Comparison of ENCODE assay signal across 25 cellular contexts in genomic region chr14:64766430-64767151, GRCh38.
DNase-seq lines count a peak whose midpoint lies in the region; ATAC-seq and TF ChIP-seq lines count a peak whose summit lies in the region.
"Had no signal": no experiment of that assay in that cellular context is flagged by ENCODE, and none has a peak within 500 bp of the region (broad histone marks: within the 10 kb centered on the region; RNA-seq: fewer than 3 reads in every experiment).

No MANE protein-coding gene starts in this region.

- TF ChIP-seq CTCF in PC-9 (conservative IDR thresholded peaks at IDR 0.05) (no peak), endodermal cell (conservative IDR thresholded peaks at IDR 0.05) (peak; percentile 57), progenitor cell of endocrine pancreas (IDR thresholded peaks at IDR 0.05; ENCODE audit: unreplicated experiment) (peak; percentile 14)
- TF ChIP-seq CTCF in activated CD8-positive, alpha-beta T cell treated with anti-CD3 and anti-CD28 coated beads for 36 hours (IDR thresholded peaks at IDR 0.05): no peak

- peaks cover 19% of the 10 kb centered on the region for H3F3A ChIP-seq in PC-9 (ENCODE audit: insufficient read depth, low read depth)

- H3K9me2 ChIP-seq in PC-9 (ENCODE audit: insufficient read depth): no peaks in the 10 kb centered on the region

- H3K27ac ChIP-seq in PC-9: no peak overlapping the region
- no peak overlapping the region for H3K27ac ChIP-seq in endodermal cell (ENCODE audit: low read depth, low read length)
- H3K27ac ChIP-seq: esophagus squamous epithelium, thoracic aorta had no signal

- H3K9me3 Mint-ChIP-seq in endodermal cell (no peaks in the 10 kb centered on the region), progenitor cell of endocrine pancreas (ENCODE audit: low read depth) (no peaks in the 10 kb centered on the region)
- no peaks in the 10 kb centered on the region for H3K9me3 Mint-ChIP-seq in activated CD8-positive, alpha-beta T cell treated with anti-CD3 and anti-CD28 coated beads for 36 hours
- H3K9me3 Mint-ChIP-seq: activated naive CD8-positive, alpha-beta T cell treated with anti-CD3 and anti-CD28 coated beads for 36 hours; activated T-helper 17 cell treated with anti-CD3 and anti-CD28 coated beads, Interleukin-2, amount 50 U/mL, for 72 hours; stimulated activated memory B cell treated with anti-CD40 and anti-IgM and Interleukin-4, amounts not matched to agents 10 μg/mL and 1 μg/mL and 100 μg/mL, for 72 hours had no signal

- H3K4me3 ChIP-seq in PC-9: no peak overlapping the region
- no peak overlapping the region for H3K4me3 ChIP-seq in endodermal cell (ENCODE audit: low read length)
- H3K4me3 ChIP-seq: esophagus squamous epithelium, thoracic aorta had no signal

- no peak overlapping the region for H2AFZ ChIP-seq in PC-9

- H3K9me3 ChIP-seq in PC-9 (ENCODE audit: insufficient read depth, low read depth) (no peaks in the 10 kb centered on the region), endodermal cell (ENCODE audit: control insufficient read depth, low read length) (no peaks in the 10 kb centered on the region)
- H3K9me3 ChIP-seq: esophagus squamous epithelium, thoracic aorta had no signal

- H4K20me1 ChIP-seq in PC-9 (ENCODE audit: insufficient read depth): no peaks in the 10 kb centered on the region

- H3K27me3 Mint-ChIP-seq in endodermal cell (ENCODE audit: insufficient read depth) (peaks cover 23% of the 10 kb centered on the region), progenitor cell of endocrine pancreas (peaks cover 46% of the 10 kb centered on the region)
- H3K27me3 Mint-ChIP-seq in activated CD8-positive, alpha-beta T cell treated with anti-CD3 and anti-CD28 coated beads for 36 hours: no peaks in the 10 kb centered on the region
- H3K27me3 Mint-ChIP-seq: activated CD4-positive, alpha-beta T cell treated with anti-CD3 and anti-CD28 coated beads for 36 hours; activated naive CD8-positive, alpha-beta T cell treated with anti-CD3 and anti-CD28 coated beads for 36 hours; activated T-helper 17 cell treated with anti-CD3 and anti-CD28 coated beads, Interleukin-2, amount 50 U/mL, for 72 hours had no signal

- H3K27me3 ChIP-seq in PC-9 (ENCODE audit: insufficient read depth, low read depth) (no peaks in the 10 kb centered on the region), endodermal cell (ENCODE audit: control insufficient read depth, insufficient read depth, low read length, poor library complexity, severe bottlenecking) (no peaks in the 10 kb centered on the region)
- H3K27me3 ChIP-seq: esophagus squamous epithelium had no signal

- ATAC-seq in activated CD8-positive, alpha-beta T cell treated with anti-CD3 and anti-CD28 coated beads for 36 hours: no peak
- ATAC-seq: activated CD4-positive, alpha-beta T cell treated with anti-CD3 and anti-CD28 coated beads for 36 hours; activated T-helper 17 cell treated with anti-CD3 and anti-CD28 coated beads, Interleukin-2, amount 50 U/mL, for 72 hours; left cardiac atrium; stimulated activated memory B cell treated with anti-CD40 and anti-IgM and Interleukin-4, amounts not matched to agents 10 μg/mL and 1 μg/mL and 100 μg/mL, for 72 hours had no signal

- peak overlapping the region; percentile 42 for H3K4me2 ChIP-seq in PC-9

- H3K27ac Mint-ChIP-seq in endodermal cell: peak overlapping the region; percentile 4
- no peak overlapping the region for H3K27ac Mint-ChIP-seq in progenitor cell of endocrine pancreas
- no peak overlapping the region for H3K27ac Mint-ChIP-seq in activated CD8-positive, alpha-beta T cell treated with anti-CD3 and anti-CD28 coated beads for 36 hours
- H3K27ac Mint-ChIP-seq: activated CD4-positive, alpha-beta T cell treated with anti-CD3 and anti-CD28 coated beads for 36 hours; activated naive CD8-positive, alpha-beta T cell treated with anti-CD3 and anti-CD28 coated beads for 36 hours; activated T-helper 17 cell treated with anti-CD3 and anti-CD28 coated beads, Interleukin-2, amount 50 U/mL, for 72 hours; stimulated activated memory B cell treated with anti-CD40 and anti-IgM and Interleukin-4, amounts not matched to agents 10 μg/mL and 1 μg/mL and 100 μg/mL, for 72 hours had no signal

- H3K4me3 Mint-ChIP-seq in endodermal cell (no peak overlapping the region), progenitor cell of endocrine pancreas (ENCODE audit: low read depth) (no peak overlapping the region)
- H3K4me3 Mint-ChIP-seq in activated CD8-positive, alpha-beta T cell treated with anti-CD3 and anti-CD28 coated beads for 36 hours: no peak overlapping the region
- H3K4me3 Mint-ChIP-seq: activated CD4-positive, alpha-beta T cell treated with anti-CD3 and anti-CD28 coated beads for 36 hours; activated naive CD8-positive, alpha-beta T cell treated with anti-CD3 and anti-CD28 coated beads for 36 hours; activated T-helper 17 cell treated with anti-CD3 and anti-CD28 coated beads, Interleukin-2, amount 50 U/mL, for 72 hours; stimulated activated memory B cell treated with anti-CD40 and anti-IgM and Interleukin-4, amounts not matched to agents 10 μg/mL and 1 μg/mL and 100 μg/mL, for 72 hours had no signal

- no peak overlapping the region for H3K9ac ChIP-seq in endodermal cell (ENCODE audit: extremely low read depth, low read length, poor library complexity, severe bottlenecking)

- H3K36me3 Mint-ChIP-seq in endodermal cell (ENCODE audit: low read depth) (no peaks in the 10 kb centered on the region), progenitor cell of endocrine pancreas (ENCODE audit: insufficient read depth) (no peaks in the 10 kb centered on the region)
- H3K36me3 Mint-ChIP-seq in activated CD8-positive, alpha-beta T cell treated with anti-CD3 and anti-CD28 coated beads for 36 hours (ENCODE audit: low read depth): no peaks in the 10 kb centered on the region
- H3K36me3 Mint-ChIP-seq: activated naive CD8-positive, alpha-beta T cell treated with anti-CD3 and anti-CD28 coated beads for 36 hours; stimulated activated memory B cell treated with anti-CD40 and anti-IgM and Interleukin-4, amounts not matched to agents 10 μg/mL and 1 μg/mL and 100 μg/mL, for 72 hours had no signal

- WGBS in endodermal cell (ENCODE audit: insufficient coverage in 1 of 2, insufficient read length in 1 of 2), 2 experiments: 77 to 81% methylated on average over 14 to 25 of the region's 25 CpGs

- peak; percentile 19 for DNase-seq in NCI-H510A (lab: John Stamatoyannopoulos, UW)
- no peak for DNase-seq in NCI-H510A treated with DMSO at 0.1 percent for 48 hours (lab: John Stamatoyannopoulos, UW)
- DNase-seq in PC-9: peak; percentile 74 to 83
- DNase-seq in endodermal cell: peak; percentile 90
- DNase-seq in progenitor cell of endocrine pancreas (ENCODE audit: low spot score, unreplicated experiment): no peak
- no peak for DNase-seq in NCI-H82 (lab: John Stamatoyannopoulos, UW)
- no peak for DNase-seq in activated CD8-positive, alpha-beta T cell treated with anti-CD3 and anti-CD28 coated beads for 36 hours
- DNase-seq in NCI-H2029 (lab: John Stamatoyannopoulos, UW): no peak
- DNase-seq: 8988T; activated CD4-positive, alpha-beta T cell treated with anti-CD3 and anti-CD28 coated beads for 36 hours; activated naive CD8-positive, alpha-beta T cell treated with anti-CD3 and anti-CD28 coated beads for 36 hours; cerebellar nuclear complex; DND-41; effector CD4-positive, alpha-beta T cell; esophagus squamous epithelium; left cardiac atrium; mesenchymal stem cell; NCI-H1105 treated with DMSO at 0.1 percent for 48 hours; NCI-H2107; NCI-H748 treated with DMSO at 0.1 percent for 48 hours; occipital lobe; small intestine had no signal

- H3K4me1 ChIP-seq in PC-9 (replicated peaks; ENCODE audit: insufficient read depth) (peaks cover 23% of the 10 kb centered on the region), endodermal cell (ENCODE audit: control insufficient read depth, insufficient read depth, low read length) (peaks cover 13% of the 10 kb centered on the region)

- H3K4me1 Mint-ChIP-seq in endodermal cell: peaks cover 22% of the 10 kb centered on the region
- peaks cover 10% of the 10 kb centered on the region for H3K4me1 Mint-ChIP-seq in progenitor cell of endocrine pancreas (ENCODE audit: low read depth)
- peaks cover 11% of the 10 kb centered on the region for H3K4me1 Mint-ChIP-seq in activated CD8-positive, alpha-beta T cell treated with anti-CD3 and anti-CD28 coated beads for 36 hours (ENCODE audit: low read depth)

- H3K79me2 ChIP-seq in PC-9 (ENCODE audit: low read depth): no peaks in the 10 kb centered on the region

- BruUV-seq in PC-9 (replicated peaks; lab: Mats Ljungman, UMichigan): no TSS peak

- POLR2A ChIA-PET in PC-9 (lab: Charles Lee; ENCODE audit: unreplicated experiment): interaction anchor here (0.6 to 0.7 kb wide), 3 partner anchors 53 to 194 kb away, joined by 5 to 7 read pairs (median 7); no protein-coding TSS in a partner anchor
- POLR2A ChIA-PET in activated CD8-positive, alpha-beta T cell treated with anti-CD3 and anti-CD28 coated beads for 36 hours (lab: Charles Lee): interaction anchor here (0.6 kb wide), 1 partner anchor 103 kb away, joined by 3 read pairs; no protein-coding TSS in a partner anchor

- no peaks in the 10 kb centered on the region for H3K36me3 ChIP-seq in PC-9 (ENCODE audit: low read depth)
- H3K36me3 ChIP-seq in endodermal cell (ENCODE audit: control insufficient read depth, insufficient read depth, low read length): no peaks in the 10 kb centered on the region
- H3K36me3 ChIP-seq: esophagus squamous epithelium, thoracic aorta had no signal

- intact Hi-C loops in PC-9 (cut with micrococcal nuclease; ENCODE audit: unreplicated experiment): loop anchor here (1.0 to 5.0 kb wide), 4 partner anchors 22 to 126 kb away; no protein-coding TSS in a partner anchor
- intact Hi-C loops in activated CD8-positive, alpha-beta T cell treated with anti-CD3 and anti-CD28 coated beads for 36 hours (cut with micrococcal nuclease): no loop called here

- CTCF ChIA-PET in PC-9 (lab: Charles Lee): interaction anchor here (0.5 to 1.3 kb wide), 7 partner anchors 23 to 256 kb away, joined by 3 to 7 read pairs (median 5); no protein-coding TSS in a partner anchor
- CTCF ChIA-PET in activated CD8-positive, alpha-beta T cell treated with anti-CD3 and anti-CD28 coated beads for 36 hours (lab: Charles Lee): interaction anchor here (0.9 to 2.3 kb wide), 2 partner anchors 57 to 423 kb away, joined by 3 to 6 read pairs; no protein-coding TSS in a partner anchor

Comparison
In these comparisons a context has a peak if more than half of its experiments do, and no peak if none do; other contexts are left out.
1. DNase-seq: peak in NCI-H510A (single experiment), PC-9 (2 of 2) and endodermal cell (single experiment); none in NCI-H510A treated with DMSO at 0.1 percent for 48 hours (single experiment), progenitor cell of endocrine pancreas (single experiment), NCI-H82 (single experiment), activated CD8-positive, alpha-beta T cell treated with anti-CD3 and anti-CD28 coated beads for 36 hours (single experiment) and NCI-H2029 (single experiment).
2. CTCF ChIP-seq: peak in endodermal cell (single experiment) and progenitor cell of endocrine pancreas (single experiment); none in PC-9 (single experiment) and activated CD8-positive, alpha-beta T cell treated with anti-CD3 and anti-CD28 coated beads for 36 hours (single experiment).